In the genomic region with DNA sequence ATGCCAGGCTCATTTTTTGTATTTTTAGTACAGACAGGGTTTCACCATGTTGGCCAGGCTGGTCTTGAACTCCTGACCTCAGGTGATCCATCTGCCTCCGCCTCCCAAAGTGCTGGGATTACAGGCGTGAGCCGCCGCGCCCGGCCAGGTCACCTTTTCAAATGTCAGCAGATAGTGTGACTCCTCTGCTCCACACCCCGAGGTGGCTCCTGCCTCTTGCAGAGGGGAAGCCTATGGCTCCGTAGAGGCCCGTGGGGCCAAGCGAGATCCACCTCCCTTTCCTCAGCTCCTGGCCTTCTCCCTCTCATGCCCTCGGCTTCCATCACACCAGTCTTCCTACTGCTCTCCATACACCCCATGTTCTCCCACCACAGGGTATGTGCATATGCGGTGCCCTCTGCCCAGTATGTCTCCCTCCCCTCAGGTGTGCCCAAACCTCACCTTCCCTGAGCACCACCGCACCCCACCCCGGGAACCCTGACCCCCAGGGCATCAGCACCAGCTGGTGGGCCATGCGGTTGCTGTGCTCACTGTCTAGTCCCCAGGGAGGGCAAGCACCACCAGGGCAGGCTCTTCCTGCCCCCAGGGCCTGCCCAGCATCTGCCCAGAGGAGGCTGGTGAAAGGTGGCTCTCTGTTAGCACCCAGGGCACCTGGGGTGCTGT, we compare ENCODE assay signal across 31 cellular contexts. TPM values are rescaled to one million over a fixed set of nuclear protein-coding genes. Genes with fewer than 3 reads are reported as not detected.
DNase-seq lines count a peak whose midpoint lies in the region; ATAC-seq, FAIRE-seq and TF ChIP-seq lines count a peak whose summit lies in the region.
"Had no signal": no experiment of that assay in that cellular context is flagged by ENCODE, and none has a peak within 500 bp of the region (broad histone marks: within the 10 kb centered on the region; RNA-seq: fewer than 3 reads in every experiment).

No MANE protein-coding gene starts in this region.

- TF ChIP-seq CTCF in esophagus squamous epithelium (IDR thresholded peaks at IDR 0.05): no peak

- no peak for DNase-seq in esophagus squamous epithelium (lab: John Stamatoyannopoulos, UW)
- DNase-seq in right cardiac atrium: peak; percentile 21 to 55 (median 43)
- peak; percentile 56 for DNase-seq in sciatic nerve (ENCODE audit: low spot score)
- no peak for DNase-seq in urothelium cell line (ENCODE audit: low spot score)
- no peak for DNase-seq in GDM1 (lab: John Stamatoyannopoulos, UW)
- no peak for DNase-seq in T-cell
- DNase-seq: activated CD4-positive, alpha-beta T cell treated with anti-CD3 and anti-CD28 coated beads for 36 hours; activated naive CD4-positive, alpha-beta T cell; activated T-cell treated with anti-CD3 and anti-CD28 coated beads, Interleukin-2, amount 50 U/mL, for 24 hours; adrenal gland; brain microvascular endothelial cell; CD4-positive, CD25-positive, alpha-beta regulatory T cell; colonic mucosa; effector memory CD8-positive, alpha-beta T cell; EL; foreskin melanocyte; HCEC 1CT; naive B cell; NCI-H1694 treated with DMSO at 0.1 percent for 48 hours; NCI-H526; stimulated activated CD4-positive, alpha-beta T cell treated with anti-CD3 and anti-CD28 coated beads, Interleukin-15, amount 100 ng/mL, for 24 hours had no signal

- H3K27ac ChIP-seq in esophagus squamous epithelium (peak overlapping the region in 3 of 4 donors; percentile 36 to 87 (median 78)), right cardiac atrium (ENCODE audit: low read length) (peak overlapping the region; percentile 10)
- H3K27ac ChIP-seq: brain microvascular endothelial cell, colonic mucosa, HL-60 had no signal

- H3K27ac Mint-ChIP-seq in T-cell: no peak overlapping the region
- H3K27ac Mint-ChIP-seq: activated CD4-positive, alpha-beta T cell treated with anti-CD3 and anti-CD28 coated beads for 36 hours; activated T-cell treated with anti-CD3 and anti-CD28 coated beads, Interleukin-2, amount 50 U/mL, for 24 hours; effector memory CD8-positive, alpha-beta T cell; memory B cell; T-helper 1 cell treated with Interleukin-12 subunit alpha and Interleukin-12 subunit beta and Interleukin-4 antibody, amounts not matched to agents 30 μg/mL and 1 μg/mL, for 36 hours had no signal

- H3K4me1 Mint-ChIP-seq in T-cell: no peaks in the 10 kb centered on the region
- H3K4me1 Mint-ChIP-seq: activated CD4-positive, alpha-beta T cell treated with anti-CD3 and anti-CD28 coated beads for 36 hours; CD4-positive, CD25-positive, alpha-beta regulatory T cell had no signal

- H3K27me3 Mint-ChIP-seq in T-cell: peaks cover 5 to 24% of the 10 kb centered on the region in 2 donors

- peak; percentile 30 for FAIRE-seq in urothelium cell line (lab: Jason Lieb, UNC)
- FAIRE-seq: D721Med, islet of Langerhans, RCC 7860 had no signal

- H3K36me3 Mint-ChIP-seq in T-cell: no peaks in the 10 kb centered on the region
- H3K36me3 Mint-ChIP-seq: CD4-positive, CD25-positive, alpha-beta regulatory T cell; memory B cell; naive B cell had no signal

- CTCF ChIA-PET in T-cell (lab: Charles Lee): interaction anchor here in 1 of 2 donors (0.6 to 2.3 kb wide), 2 partner anchors 31 to 65 kb away, joined by 3 to 7 read pairs; no protein-coding TSS in a partner anchor

- 78 to 80% methylated on average over 8 to 14 of the region's 15 CpGs for WGBS in esophagus squamous epithelium, 2 donors
- 72% methylated on average over 15 of the region's 15 CpGs for WGBS in right cardiac atrium

- H3K4me1 ChIP-seq in esophagus squamous epithelium (peaks cover under 1 to 89% (median 43%) of the 10 kb centered on the region in 3 donors), right cardiac atrium (ENCODE audit: control insufficient read depth, insufficient read depth, low read length) (peaks cover 55% of the 10 kb centered on the region)
- H3K4me1 ChIP-seq: adrenal gland, colonic mucosa had no signal

- TF ChIP-seq POLR2A in esophagus squamous epithelium (IDR thresholded peaks at IDR 0.05): no peak

- no peaks in the 10 kb centered on the region for H3K27me3 ChIP-seq in esophagus squamous epithelium
- H3K27me3 ChIP-seq in right cardiac atrium (ENCODE audit: control insufficient read depth, insufficient read depth): no peaks in the 10 kb centered on the region
- H3K27me3 ChIP-seq: adrenal gland, brain microvascular endothelial cell, colonic mucosa had no signal

- intact Hi-C loops in esophagus squamous epithelium (cut with DNase I) (no loop called here), right cardiac atrium (cut with DNase I) (no loop called here), sciatic nerve (cut with DNase I) (no loop called here)

- no peak for ATAC-seq in right cardiac atrium
- ATAC-seq in sciatic nerve: no peak
- ATAC-seq in T-cell (replicated peaks in 1 of 4): no peak
- no peak for ATAC-seq in HG03378 (IDR thresholded peaks at IDR 0.05; ENCODE audit: unreplicated experiment)
- ATAC-seq: activated CD4-positive, alpha-beta T cell treated with anti-CD3 and anti-CD28 coated beads for 36 hours; effector memory CD8-positive, alpha-beta T cell had no signal

- H3K9me3 ChIP-seq in esophagus squamous epithelium: no peaks in the 10 kb centered on the region
- no peaks in the 10 kb centered on the region for H3K9me3 ChIP-seq in right cardiac atrium (ENCODE audit: control insufficient read depth, low read length)
- H3K9me3 ChIP-seq: adrenal gland, colonic mucosa had no signal

- H3K4me3 ChIP-seq in esophagus squamous epithelium (no peak overlapping the region), right cardiac atrium (ENCODE audit: low read length) (no peak overlapping the region)
- H3K4me3 ChIP-seq: adrenal gland, colonic mucosa had no signal

- POLR2A ChIA-PET in T-cell (lab: Charles Lee): no interaction called here

- H3K9me3 Mint-ChIP-seq in T-cell: no peaks in the 10 kb centered on the region
- H3K9me3 Mint-ChIP-seq: activated T-cell treated with anti-CD3 and anti-CD28 coated beads, Interleukin-2, amount 50 U/mL, for 24 hours; effector memory CD8-positive, alpha-beta T cell; memory B cell; T-helper 1 cell treated with Interleukin-12 subunit alpha and Interleukin-12 subunit beta and Interleukin-4 antibody, amounts not matched to agents 30 μg/mL and 1 μg/mL, for 36 hours had no signal

- H3K36me3 ChIP-seq in esophagus squamous epithelium: peaks cover 0 to 23% (median 0%) of the 10 kb centered on the region in 3 donors
- H3K36me3 ChIP-seq: adrenal gland, brain microvascular endothelial cell, colonic mucosa had no signal

- no peak overlapping the region for H3K4me3 Mint-ChIP-seq in T-cell
- H3K4me3 Mint-ChIP-seq: activated CD4-positive, alpha-beta T cell treated with anti-CD3 and anti-CD28 coated beads for 36 hours; activated T-cell treated with anti-CD3 and anti-CD28 coated beads, Interleukin-2, amount 50 U/mL, for 24 hours; CD4-positive, CD25-positive, alpha-beta regulatory T cell; effector memory CD8-positive, alpha-beta T cell; memory B cell; naive B cell; T-helper 1 cell treated with Interleukin-12 subunit alpha and Interleukin-12 subunit beta and Interleukin-4 antibody, amounts not matched to agents 30 μg/mL and 1 μg/mL, for 36 hours had no signal

RNA-seq across cellular contexts. Expression of a gene that starts 10.7 kb away (rescaled TPM):
- not detected for total RNA-seq in esophagus squamous epithelium
- total RNA-seq in right cardiac atrium: under 1 TPM in 2 of 4 donors, not detected in 2; 0.31 to 0.40 TPM
- polyA plus RNA-seq in right cardiac atrium: 4.0 TPM
- total RNA-seq in sciatic nerve: 4.6 TPM
- total RNA-seq in T-cell: not detected
- total RNA-seq: activated CD4-positive, alpha-beta T cell treated with anti-CD3 and anti-CD28 coated beads for 36 hours; activated CD8-positive, alpha-beta memory T cell treated with anti-CD3 and anti-CD28 coated beads for 36 hours; CD4-positive, CD25-positive, alpha-beta regulatory T cell; omental fat pad; SK-MEL-5 had no signal
- polyA plus RNA-seq: CD4-positive, CD25-positive, alpha-beta regulatory T cell had no signal

RNA-seq across cellular contexts. Expression of a gene that starts 18.6 kb away (rescaled TPM):
- 10 to 100 TPM in 1 of 4 donors, 1 to 10 TPM in 3; 2.4 to 29.6 (median 5.9) TPM for total RNA-seq in esophagus squamous epithelium
- total RNA-seq in right cardiac atrium: 100 to 1,000 TPM; 163 to 224 (median 209) TPM
- 178 TPM for polyA plus RNA-seq in right cardiac atrium
- 194 TPM for total RNA-seq in sciatic nerve
- total RNA-seq in T-cell: 10 to 100 TPM in 3 of 5 donors, 1 to 10 TPM in 2; 8.4 to 14.8 (median 10.3) TPM

RNA-seq across cellular contexts. Expression of a gene that starts 44.6 kb away (rescaled TPM):
- 10 to 100 TPM in 1 of 4 donors, 1 to 10 TPM in 3; 3.3 to 10.5 (median 5.9) TPM for total RNA-seq in esophagus squamous epithelium
- total RNA-seq in right cardiac atrium: 1 to 10 TPM; 3.6 to 5.0 (median 4.4) TPM
- polyA plus RNA-seq in right cardiac atrium: 3.3 TPM
- 4.5 TPM for total RNA-seq in sciatic nerve
- 10 to 100 TPM in 3 of 5 donors, 1 to 10 TPM in 2; 6.1 to 13.9 (median 12.4) TPM for total RNA-seq in T-cell

Comparison
In these comparisons a context has a peak if more than half of its experiments do, and no peak if none do; other contexts are left out.
1. DNase-seq: peak in right cardiac atrium (3 of 3) and sciatic nerve (single experiment); none in esophagus squamous epithelium (single experiment), urothelium cell line (single experiment), GDM1 (single experiment) and T-cell (0 of 34).